8 cellular contexts compared by ENCODE assay signal in the genomic region with DNA sequence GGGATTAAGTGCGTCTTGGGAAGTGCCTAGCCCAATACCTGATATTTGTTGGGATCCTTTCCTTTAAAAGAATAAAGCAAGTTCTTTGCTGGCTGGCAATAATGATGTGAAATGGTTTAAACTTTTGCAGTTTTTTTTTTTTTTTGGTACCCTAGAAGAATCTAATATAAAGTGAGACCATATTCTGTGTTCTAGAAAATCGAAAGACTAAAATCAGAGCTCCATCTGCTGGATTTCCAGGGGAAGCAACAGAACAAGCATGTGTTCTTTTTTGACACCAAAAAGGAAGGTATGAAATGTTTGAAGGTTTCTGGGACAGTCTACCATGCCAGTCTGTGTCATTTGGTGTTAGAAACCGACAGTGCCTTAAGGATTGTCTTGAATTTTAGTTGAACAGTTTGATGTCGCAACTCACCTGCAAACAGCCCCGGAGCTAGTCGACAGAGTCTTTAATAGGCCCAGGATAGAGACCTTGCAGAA. TPM values are rescaled to one million over a fixed set of nuclear protein-coding genes. Genes with fewer than 3 reads are reported as not detected.
DNase-seq lines count a peak whose midpoint lies in the region; ATAC-seq, FAIRE-seq and TF ChIP-seq lines count a peak whose summit lies in the region.

No MANE protein-coding gene starts in this region.

- H3K4me3 Mint-ChIP-seq in naive thymus-derived CD4-positive, alpha-beta T cell = no peak overlapping the region

- H3K4me1 ChIP-seq in K562 (replicated peaks in 1 of 2; ENCODE audit: control insufficient read depth in 2 of 2, insufficient read depth in 2 of 2, low read length in 2 of 2) (peaks cover 6 to 25% of the 10 kb centered on the region in 2 experiments; a peak in 3 of 5 replicates), neuronal stem cell (ENCODE audit: control insufficient read depth in 2 of 2, insufficient read depth in 1 of 2, low read depth in 1 of 2, low read length in 2 of 2) (no peaks in the 10 kb centered on the region)
- H3K4me1 ChIP-seq in naive thymus-derived CD4-positive, alpha-beta T cell (ENCODE audit: control insufficient read depth in 2 of 2, insufficient read depth in 2 of 2, low read length in 2 of 2) = peaks cover 0 to 4% of the 10 kb centered on the region in 2 donors

- H3K36me3 Mint-ChIP-seq in naive thymus-derived CD4-positive, alpha-beta T cell = peaks cover 11 to 39% (median 17%) of the 10 kb centered on the region in 5 donors

- TF ChIP-seq CTCF in K562 (IDR thresholded peaks at IDR 0.05 in 2 of 3, conservative IDR thresholded peaks at IDR 0.05 in 1 of 3; ENCODE audit: insufficient read depth in 2 of 3, low read depth in 1 of 3, low read length in 3 of 3) = peak; percentile 56 to 87 (median 69); a peak in 5 of 6 replicates

- no peak overlapping the region for H3K14ac ChIP-seq in neuronal stem cell (ENCODE audit: low read length)

- H2BK120ac ChIP-seq in neuronal stem cell (ENCODE audit: low read depth, low read length) = no peak overlapping the region

- H3K9me3 ChIP-seq in K562 (replicated peaks; ENCODE audit: control insufficient read depth, insufficient read depth, low read depth, low read length) = no peaks in the 10 kb centered on the region
- H3K9me3 ChIP-seq in naive thymus-derived CD4-positive, alpha-beta T cell (ENCODE audit: control insufficient read depth in 2 of 3, low read length in 3 of 3) = no peaks in the 10 kb centered on the region
- H3K9me3 ChIP-seq in neuronal stem cell (replicated peaks in 1 of 2; ENCODE audit: control insufficient read depth in 2 of 2, insufficient read depth in 1 of 2, low read depth in 1 of 2, low read length in 2 of 2) = no peaks in the 10 kb centered on the region

- POLR2A ChIA-PET in K562 (lab: Yijun Ruan, JAX) = interaction anchor here (0.8 to 1.8 kb wide), 6 partner anchors 8 to 24 kb away, joined by 3 to 12 read pairs (median 4); no protein-coding TSS in a partner anchor
- POLR2A ChIA-PET in naive thymus-derived CD4-positive, alpha-beta T cell (lab: Charles Lee) = interaction anchor here (1.0 kb wide), 2 partner anchors 24 to 160 kb away, joined by 3 read pairs; no protein-coding TSS in a partner anchor

- peaks cover 55% of the 10 kb centered on the region for H3K79me2 ChIP-seq in K562 (ENCODE audit: control insufficient read depth, insufficient read depth, low read length)

- H3K18ac ChIP-seq in neuronal stem cell (ENCODE audit: low read length) = no peak overlapping the region

- BruUV-seq in K562 (replicated peaks; lab: Mats Ljungman, UMichigan) = no TSS peak

- no peak overlapping the region for H2BK12ac ChIP-seq in neuronal stem cell (ENCODE audit: low read length)

- FAIRE-seq in K562 (lab: Jason Lieb, UNC) = peak; percentile 6

- peak overlapping the region in 2 of 9 donors; percentile 18 to 48 for H3K27ac Mint-ChIP-seq in naive thymus-derived CD4-positive, alpha-beta T cell

- 86% methylated on average over 6 of the region's 6 CpGs for WGBS in K562 (ENCODE audit: insufficient coverage, low coverage, missing lambda C conversion rate)
- WGBS in neuronal stem cell (ENCODE audit: extremely low coverage in 2 of 2, insufficient read length in 2 of 2, insufficient replicate concordance in 1 of 2), 2 donors = no CpG with 5 or more reads among the region's 6 CpGs

- H3K9me1 ChIP-seq in K562 (ENCODE audit: control insufficient read depth, insufficient read depth, low read length) = no peaks in the 10 kb centered on the region

- DNase-seq in ELR (ENCODE audit: low read depth) (peak; percentile 66), M059J (ENCODE audit: low read depth) (peak; percentile 48), K562 (ENCODE audit: extremely low read depth in 1 of 4, low spot score in 3 of 4) (peak in 1 of 4 experiments; percentile 51), NK-92 (lab: John Stamatoyannopoulos, UW; ENCODE audit: unreplicated experiment) (no peak), neuronal stem cell (ENCODE audit: low spot score) (no peak)
- DNase-seq in naive thymus-derived CD4-positive, alpha-beta T cell = peak in 5 of 9 donors; percentile 17 to 49 (median 39)

- intact Hi-C loops in K562 (cut with micrococcal nuclease) = loop anchor here (1.0 kb wide), 1 partner anchor 29 kb away; the partner anchor contains the start of gene SF3A3
- intact Hi-C loops in naive thymus-derived CD4-positive, alpha-beta T cell (cut with micrococcal nuclease) = loop anchor here (1.0 to 10.0 kb wide), 4 partner anchors 24 to 1866 kb away; partner anchors contain the start of genes SF3A3 (in 2 of the 2) and TRIT1 (in 1 of the 2)

- H2BK5ac ChIP-seq in neuronal stem cell (ENCODE audit: low read length) = no peak overlapping the region

- H2AFZ ChIP-seq in K562 (ENCODE audit: low read depth, low read length) = no peak overlapping the region
- H2AFZ ChIP-seq in neuronal stem cell (ENCODE audit: low read length) = no peak overlapping the region

- H3K4me2 ChIP-seq in K562 (ENCODE audit: insufficient read depth, low read length) (no peak overlapping the region), neuronal stem cell (ENCODE audit: insufficient read depth, low read length, poor library complexity, severe bottlenecking) (no peak overlapping the region)

- TF ChIP-seq EP300 in K562 (IDR thresholded peaks at IDR 0.05; ENCODE audit: low read length) = no peak

- peaks cover 98% of the 10 kb centered on the region for H3K36me3 ChIP-seq in K562 (ENCODE audit: control insufficient read depth, insufficient read depth, low read length)
- peaks cover 11 to 66% (median 22%) of the 10 kb centered on the region in 3 experiments for H3K36me3 ChIP-seq in naive thymus-derived CD4-positive, alpha-beta T cell (ENCODE audit: control insufficient read depth in 2 of 3, insufficient read depth in 3 of 3, low read length in 3 of 3)
- peaks cover 23 to 97% of the 10 kb centered on the region in 2 donors for H3K36me3 ChIP-seq in neuronal stem cell (replicated peaks in 1 of 2; ENCODE audit: control insufficient read depth in 2 of 2, insufficient read depth in 2 of 2, low read length in 2 of 2)

- in situ Hi-C loops in K562 (cut with MboI) = no loop called here

- no peak overlapping the region for H4K8ac ChIP-seq in neuronal stem cell (ENCODE audit: low read depth, low read length)

- no peaks in the 10 kb centered on the region for H3K27me3 ChIP-seq in K562 (ENCODE audit: control insufficient read depth in 2 of 2, insufficient read depth in 2 of 2, low read length in 2 of 2)
- H3K27me3 ChIP-seq in naive thymus-derived CD4-positive, alpha-beta T cell (ENCODE audit: control insufficient read depth in 2 of 2, insufficient read depth in 2 of 2, low read length in 2 of 2) = no peaks in the 10 kb centered on the region
- H3K27me3 ChIP-seq in neuronal stem cell (ENCODE audit: control insufficient read depth in 3 of 3, insufficient read depth in 3 of 3, low read depth in 1 of 3, low read length in 3 of 3) = no peaks in the 10 kb centered on the region

- H3K4ac ChIP-seq in neuronal stem cell (ENCODE audit: low read length) = no peak overlapping the region

- no peak overlapping the region for H4K91ac ChIP-seq in neuronal stem cell (ENCODE audit: low read depth, low read length, poor library complexity)

- H3K9ac ChIP-seq in K562 (ENCODE audit: insufficient read depth in 1 of 2, low read depth in 2 of 2, low read length in 2 of 2) (no peak overlapping the region), neuronal stem cell (ENCODE audit: low read depth, low read length, poor library complexity) (no peak overlapping the region)

- H3K4me3 ChIP-seq in K562 (no peak overlapping the region), neuronal stem cell (ENCODE audit: low read length in 2 of 2) (no peak overlapping the region)
- H3K4me3 ChIP-seq in naive thymus-derived CD4-positive, alpha-beta T cell (ENCODE audit: low read length) = no peak overlapping the region

- H3K79me1 ChIP-seq in neuronal stem cell (ENCODE audit: low read depth, low read length) = no peaks in the 10 kb centered on the region

- no peak overlapping the region for H2AK5ac ChIP-seq in neuronal stem cell (ENCODE audit: low read depth, low read length)

- 0 out of 2 replicates have a peak, but pooled peaks cover 7% of the 10 kb centered on the region for H4K20me1 ChIP-seq in K562 (replicated peaks; ENCODE audit: control insufficient read depth, insufficient read depth, low read length)

- ATAC-seq in K562 (peak; percentile 64), GM19351 (IDR thresholded peaks at IDR 0.05; ENCODE audit: unreplicated experiment) (no peak), HG03342 (IDR thresholded peaks at IDR 0.05; ENCODE audit: unreplicated experiment) (no peak)
- ATAC-seq in naive thymus-derived CD4-positive, alpha-beta T cell = peak; percentile 68

- no peak for TF ChIP-seq POLR2A in K562 (conservative IDR thresholded peaks at IDR 0.05)

- no peak overlapping the region for H2BK15ac ChIP-seq in neuronal stem cell (ENCODE audit: low read length)

- no peak overlapping the region for H3K27ac ChIP-seq in K562 (ENCODE audit: extremely low read depth, low read depth, low read length)
- H3K27ac ChIP-seq in naive thymus-derived CD4-positive, alpha-beta T cell (ENCODE audit: low read depth, low read length) = no peak overlapping the region
- H3K27ac ChIP-seq in neuronal stem cell (replicated peaks; ENCODE audit: low read length) = no peak overlapping the region

- H3K27me3 Mint-ChIP-seq in naive thymus-derived CD4-positive, alpha-beta T cell = no peaks in the 10 kb centered on the region

- H3K9me3 Mint-ChIP-seq in naive thymus-derived CD4-positive, alpha-beta T cell = no peaks in the 10 kb centered on the region

- peak; percentile 72 to 75 for TF ChIP-seq RAD21 in K562 (CRISPR knock-in tag; conservative IDR thresholded peaks at IDR 0.05 in 1 of 2, IDR thresholded peaks at IDR 0.05 in 1 of 2)

- CTCF ChIA-PET in K562 (lab: Yijun Ruan, JAX; ENCODE audit: low intra/inter-chr PET ratio) = interaction anchor here (0.7 to 1.9 kb wide), 6 partner anchors 29 to 1460 kb away, joined by 3 to 10 read pairs (median 4); partner anchors contain the start of gene SF3A3
- CTCF ChIA-PET in naive thymus-derived CD4-positive, alpha-beta T cell (lab: Charles Lee) = interaction anchor here (0.7 to 2.5 kb wide), 7 partner anchors 10 to 553 kb away, joined by 3 to 14 read pairs (median 3); no protein-coding TSS in a partner anchor

- H3K23ac ChIP-seq in neuronal stem cell (ENCODE audit: low read depth, low read length, poor library complexity) = no peak overlapping the region

- peaks cover 5 to 28% (median 16%) of the 10 kb centered on the region in 7 donors for H3K4me1 Mint-ChIP-seq in naive thymus-derived CD4-positive, alpha-beta T cell

RNA-seq across cellular contexts. Expression of gene UTP11, which starts 6.4 kb away (rescaled TPM):
- total RNA-seq in M059J (2014; rRNA removed; shearing (Covaris generic)) = 69.6 and 103 TPM in 2 replicates
- total RNA-seq in K562 (2011; cell fraction: chromatin; rRNA removed; ENCODE audit: low replicate concordance) = 67.0 and 115 TPM in 2 replicates
- total RNA-seq in K562 (2011; cell fraction: nucleolus; rRNA removed) = 37.6 and 49.2 TPM in 2 replicates
- 97.2 and 146 TPM in 2 replicates for total RNA-seq in K562 (2011; cell fraction: nucleoplasm; rRNA removed)
- total RNA-seq in K562 (2014; rRNA removed) = 125 and 137 TPM in 2 replicates
- total RNA-seq in K562 (2014; rRNA removed; fragmentation: Illumina TruSeq; extraction: Trizol) = 215 and 251 TPM in 2 replicates
- total RNA-seq in K562 (2015; rRNA removed; fragmentation: Illumina TruSeq; extraction: Trizol) = 214 and 221 TPM in 2 replicates
- total RNA-seq in K562 (2021) = 124 and 129 TPM in 2 replicates
- polyA plus RNA-seq in K562 (2011; rRNA removed) = 67.6 and 91.1 TPM in 2 replicates
- 22.4 and 42.7 TPM in 2 replicates for polyA plus RNA-seq in K562 (2011; cell fraction: cytosol; rRNA removed)
- polyA plus RNA-seq in K562 (2011; cell fraction: nucleus; rRNA removed) = 18.0 and 28.1 TPM in 2 replicates
- 76.5 and 96.7 TPM in 2 replicates for polyA plus RNA-seq in K562 (2012)
- polyA plus RNA-seq in K562 (2014; fragmentation: Illumina TruSeq; extraction: Trizol) = 329 and 378 TPM in 2 replicates
- 100 to 1,000 TPM; 269 to 303 TPM for polyA plus RNA-seq in K562 (2014; fragmentation: Nextera tagmentation; extraction: Ambion mirVana)
- 167 and 253 TPM in 2 replicates for polyA plus RNA-seq in K562 (2014; rRNA removed)
- 46.0 and 51.0 TPM in 2 replicates for polyA minus RNA-seq in K562 (2011; rRNA and poly(A)+ RNA removed)
- 25.8 and 26.4 TPM in 2 replicates for polyA minus RNA-seq in K562 (2011; cell fraction: cytosol; rRNA and poly(A)+ RNA removed)
- 17.6 and 38.0 TPM in 2 replicates for polyA minus RNA-seq in K562 (2011; cell fraction: nucleus; rRNA and poly(A)+ RNA removed)
- total RNA-seq in naive thymus-derived CD4-positive, alpha-beta T cell = 10 to 100 TPM in 3 of 5 experiments, 1 to 10 TPM in 2; 8.2 to 42.8 (median 15.7) TPM
- polyA plus RNA-seq in naive thymus-derived CD4-positive, alpha-beta T cell = 10 to 100 TPM; 17.4 to 26.0 TPM
- polyA plus RNA-seq in neuronal stem cell (2013, experiment 1 of 2) = 52.4 TPM
- 53.8 TPM for polyA plus RNA-seq in neuronal stem cell (2013, experiment 2 of 2)

RNA-seq across cellular contexts. Expression of gene FHL3, which starts 13.6 kb away (rescaled TPM):
- 18.2 and 24.6 TPM in 2 replicates for total RNA-seq in M059J (2014; rRNA removed; shearing (Covaris generic))
- 89.8 and 202 TPM in 2 replicates for total RNA-seq in K562 (2011; cell fraction: chromatin; rRNA removed; ENCODE audit: low replicate concordance)
- 99.7 and 116 TPM in 2 replicates for total RNA-seq in K562 (2011; cell fraction: nucleolus; rRNA removed)
- 98.0 and 139 TPM in 2 replicates for total RNA-seq in K562 (2011; cell fraction: nucleoplasm; rRNA removed)
- total RNA-seq in K562 (2014; rRNA removed) = 55.7 and 80.3 TPM in 2 replicates
- total RNA-seq in K562 (2014; rRNA removed; fragmentation: Illumina TruSeq; extraction: Trizol) = 22.6 and 27.7 TPM in 2 replicates
- 34.1 and 35.1 TPM in 2 replicates for total RNA-seq in K562 (2015; rRNA removed; fragmentation: Illumina TruSeq; extraction: Trizol)
- 123 and 144 TPM in 2 replicates for total RNA-seq in K562 (2021)
- polyA plus RNA-seq in K562 (2011; rRNA removed) = 14.8 and 18.9 TPM in 2 replicates
- 31.0 and 53.9 TPM in 2 replicates for polyA plus RNA-seq in K562 (2011; cell fraction: cytosol; rRNA removed)
- 58.4 and 84.8 TPM in 2 replicates for polyA plus RNA-seq in K562 (2011; cell fraction: nucleus; rRNA removed)
- polyA plus RNA-seq in K562 (2012) = 76.0 and 140 TPM in 2 replicates
- polyA plus RNA-seq in K562 (2014; fragmentation: Illumina TruSeq; extraction: Trizol) = 117 and 145 TPM in 2 replicates
- 1 to 10 TPM; 6.1 to 8.0 TPM for polyA plus RNA-seq in K562 (2014; fragmentation: Nextera tagmentation; extraction: Ambion mirVana)
- 56.7 and 61.4 TPM in 2 replicates for polyA plus RNA-seq in K562 (2014; rRNA removed)
- 26.4 and 29.9 TPM in 2 replicates for polyA minus RNA-seq in K562 (2011; rRNA and poly(A)+ RNA removed)
- 46.4 and 60.9 TPM in 2 replicates for polyA minus RNA-seq in K562 (2011; cell fraction: cytosol; rRNA and poly(A)+ RNA removed)
- 41.9 and 46.1 TPM in 2 replicates for polyA minus RNA-seq in K562 (2011; cell fraction: nucleus; rRNA and poly(A)+ RNA removed)
- total RNA-seq in naive thymus-derived CD4-positive, alpha-beta T cell = 10 to 100 TPM in 2 of 5 experiments, 1 to 10 TPM in 3; 2.9 to 19.0 (median 8.6) TPM
- polyA plus RNA-seq in naive thymus-derived CD4-positive, alpha-beta T cell = 1 to 10 TPM; 5.1 to 8.8 TPM
- 26.5 TPM for polyA plus RNA-seq in neuronal stem cell (2013, experiment 1 of 2)
- polyA plus RNA-seq in neuronal stem cell (2013, experiment 2 of 2) = 25.9 TPM

RNA-seq across cellular contexts. Expression of gene POU3F1, which starts 27.7 kb away (rescaled TPM):
- total RNA-seq in M059J (2014; rRNA removed; shearing (Covaris generic)) = not detected in 2 replicates
- total RNA-seq in K562 (2011; cell fraction: chromatin; rRNA removed; ENCODE audit: low replicate concordance) = not detected in 2 replicates
- total RNA-seq in K562 (2011; cell fraction: nucleolus; rRNA removed) = 0.13 TPM in 1 of 2 replicates, not detected in the other
- not detected in 2 replicates for total RNA-seq in K562 (2011; cell fraction: nucleoplasm; rRNA removed)
- total RNA-seq in K562 (2014; rRNA removed) = 0.08 and 0.09 TPM in 2 replicates
- total RNA-seq in K562 (2014; rRNA removed; fragmentation: Illumina TruSeq; extraction: Trizol) = not detected in 2 replicates
- not detected in 2 replicates for total RNA-seq in K562 (2015; rRNA removed; fragmentation: Illumina TruSeq; extraction: Trizol)
- total RNA-seq in K562 (2021) = not detected in 2 replicates
- polyA plus RNA-seq in K562 (2011; rRNA removed) = 0.05 TPM in 1 of 2 replicates, not detected in the other
- not detected in 2 replicates for polyA plus RNA-seq in K562 (2011; cell fraction: cytosol; rRNA removed)
- polyA plus RNA-seq in K562 (2011; cell fraction: nucleus; rRNA removed) = 0.06 and 0.15 TPM in 2 replicates
- polyA plus RNA-seq in K562 (2012) = not detected in 2 replicates
- polyA plus RNA-seq in K562 (2014; fragmentation: Illumina TruSeq; extraction: Trizol) = not detected in 2 replicates
- not detected for polyA plus RNA-seq in K562 (2014; fragmentation: Nextera tagmentation; extraction: Ambion mirVana)
- not detected in 2 replicates for polyA plus RNA-seq in K562 (2014; rRNA removed)
- not detected in 2 replicates for polyA minus RNA-seq in K562 (2011; rRNA and poly(A)+ RNA removed)
- not detected in 2 replicates for polyA minus RNA-seq in K562 (2011; cell fraction: cytosol; rRNA and poly(A)+ RNA removed)
- 0.13 and 0.33 TPM in 2 replicates for polyA minus RNA-seq in K562 (2011; cell fraction: nucleus; rRNA and poly(A)+ RNA removed)
- under 1 TPM in 2 of 5 experiments, not detected in 3; 0.17 to 0.19 TPM for total RNA-seq in naive thymus-derived CD4-positive, alpha-beta T cell
- not detected for polyA plus RNA-seq in naive thymus-derived CD4-positive, alpha-beta T cell
- polyA plus RNA-seq in neuronal stem cell (2013, experiment 1 of 2) = 34.6 TPM
- 34.4 TPM for polyA plus RNA-seq in neuronal stem cell (2013, experiment 2 of 2)

RNA-seq across cellular contexts. Expression of gene SF3A3, which starts 29.1 kb away (rescaled TPM):
- total RNA-seq in M059J (2014; rRNA removed; shearing (Covaris generic)) = 187 and 209 TPM in 2 replicates
- 120 and 207 TPM in 2 replicates for total RNA-seq in K562 (2011; cell fraction: chromatin; rRNA removed; ENCODE audit: low replicate concordance)
- 64.9 and 65.3 TPM in 2 replicates for total RNA-seq in K562 (2011; cell fraction: nucleolus; rRNA removed)
- total RNA-seq in K562 (2011; cell fraction: nucleoplasm; rRNA removed) = 96.5 and 110 TPM in 2 replicates
- 237 and 305 TPM in 2 replicates for total RNA-seq in K562 (2014; rRNA removed)
- total RNA-seq in K562 (2014; rRNA removed; fragmentation: Illumina TruSeq; extraction: Trizol) = 303 and 319 TPM in 2 replicates
- 348 and 384 TPM in 2 replicates for total RNA-seq in K562 (2015; rRNA removed; fragmentation: Illumina TruSeq; extraction: Trizol)
- 177 and 184 TPM in 2 replicates for total RNA-seq in K562 (2021)
- polyA plus RNA-seq in K562 (2011; rRNA removed) = 131 and 193 TPM in 2 replicates
- 44.6 and 75.3 TPM in 2 replicates for polyA plus RNA-seq in K562 (2011; cell fraction: cytosol; rRNA removed)
- 44.8 and 71.7 TPM in 2 replicates for polyA plus RNA-seq in K562 (2011; cell fraction: nucleus; rRNA removed)
- polyA plus RNA-seq in K562 (2012) = 105 and 258 TPM in 2 replicates
- 305 and 350 TPM in 2 replicates for polyA plus RNA-seq in K562 (2014; fragmentation: Illumina TruSeq; extraction: Trizol)
- 100 to 1,000 TPM; 197 to 467 TPM for polyA plus RNA-seq in K562 (2014; fragmentation: Nextera tagmentation; extraction: Ambion mirVana)
- polyA plus RNA-seq in K562 (2014; rRNA removed) = 237 and 245 TPM in 2 replicates
- 201 and 210 TPM in 2 replicates for polyA minus RNA-seq in K562 (2011; rRNA and poly(A)+ RNA removed)
- 101 and 121 TPM in 2 replicates for polyA minus RNA-seq in K562 (2011; cell fraction: cytosol; rRNA and poly(A)+ RNA removed)
- polyA minus RNA-seq in K562 (2011; cell fraction: nucleus; rRNA and poly(A)+ RNA removed) = 39.4 and 86.4 TPM in 2 replicates
- 10 to 100 TPM; 43.2 to 90.4 (median 77.6) TPM for total RNA-seq in naive thymus-derived CD4-positive, alpha-beta T cell
- polyA plus RNA-seq in naive thymus-derived CD4-positive, alpha-beta T cell = 100 to 1,000 TPM; 116 to 118 TPM
- 53.3 TPM for polyA plus RNA-seq in neuronal stem cell (2013, experiment 1 of 2)
- 50.9 TPM for polyA plus RNA-seq in neuronal stem cell (2013, experiment 2 of 2)

Comparison
In these comparisons a context has a peak if more than half of its experiments do, and no peak if none do; other contexts are left out.
1. DNase-seq: peak in ELR (single experiment), M059J (single experiment) and naive thymus-derived CD4-positive, alpha-beta T cell (5 of 9); none in NK-92 (single experiment) and neuronal stem cell (single experiment).
2. ATAC-seq: peak in K562 (single experiment) and naive thymus-derived CD4-positive, alpha-beta T cell (single experiment); none in GM19351 (single experiment) and HG03342 (single experiment).